In the genomic region with DNA sequence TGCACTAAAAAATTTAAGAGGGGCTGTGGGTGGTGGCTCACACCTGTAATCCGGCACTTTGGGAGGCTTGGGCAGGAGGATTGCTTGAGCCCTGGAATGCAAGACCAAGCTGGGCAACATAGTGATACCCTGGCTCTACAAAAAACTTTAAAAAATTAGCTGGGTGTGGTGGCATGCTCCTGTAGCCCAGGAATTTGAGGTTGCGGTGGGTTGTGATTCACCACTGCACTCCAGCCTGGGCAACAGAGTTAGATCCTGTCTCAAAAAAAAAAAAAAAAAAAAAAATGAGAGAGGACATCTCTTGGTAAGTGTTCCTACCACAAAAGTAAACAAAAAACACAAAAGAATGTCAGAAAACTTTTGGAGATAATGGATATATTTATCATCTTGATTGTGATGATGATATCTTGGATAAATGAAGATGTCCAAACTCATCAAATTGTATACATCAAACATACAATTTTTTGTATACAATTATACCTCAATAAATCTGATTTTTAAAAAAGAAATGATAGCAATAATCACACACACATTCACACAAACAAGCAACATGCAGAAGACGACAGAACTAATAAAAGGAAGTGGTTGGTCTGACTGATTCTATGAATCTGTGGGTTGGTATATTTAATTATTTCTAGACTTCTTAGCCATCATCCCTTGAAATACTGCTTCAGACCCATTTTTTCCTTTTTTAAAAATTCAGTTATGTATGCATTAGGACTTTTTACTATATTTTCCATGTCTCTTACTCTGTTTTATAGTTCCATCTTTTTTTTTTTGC, we compare ENCODE assay signal across 27 cellular contexts.
DNase-seq lines count a peak whose midpoint lies in the region; ATAC-seq and TF ChIP-seq lines count a peak whose summit lies in the region.
"Had no signal": no experiment of that assay in that cellular context is flagged by ENCODE, and none has a peak within 500 bp of the region (broad histone marks: within the 10 kb centered on the region; RNA-seq: fewer than 3 reads in every experiment).

No MANE protein-coding gene starts in this region.

- H3K4me1 Mint-ChIP-seq in GM23338: peaks cover 3% of the 10 kb centered on the region; the same call in 1 of the 3 replicates
- H3K4me1 Mint-ChIP-seq: CD4-positive, alpha-beta memory T cell; T-cell had no signal

- H3K27ac ChIP-seq in OCI-LY3 (ENCODE audit: low read length): no peak overlapping the region
- no peak overlapping the region for H3K27ac ChIP-seq in breast epithelium
- no peak overlapping the region for H3K27ac ChIP-seq in GM23338 (ENCODE audit: low read depth)
- H3K27ac ChIP-seq: BLaER1 treated with 17β-estradiol and CSF1 and Interleukin-3, amounts not matched to agents 10 nM and 100 nM; PC-9; RWPE1 had no signal

- peak overlapping the region; percentile 13; the same call in 1 of the 2 replicates for H3K4me2 ChIP-seq in OCI-LY3 (ENCODE audit: low read length)
- no peak overlapping the region for H3K4me2 ChIP-seq in GM23338
- H3K4me2 ChIP-seq: BLaER1 treated with 17β-estradiol and CSF1 and Interleukin-3, amounts not matched to agents 10 nM and 100 nM; PC-9 had no signal

- no peaks in the 10 kb centered on the region for H3K27me3 Mint-ChIP-seq in GM23338 (ENCODE audit: insufficient read depth, low read depth, poor library complexity)
- H3K27me3 Mint-ChIP-seq: CD4-positive, alpha-beta memory T cell; T-cell had no signal

- no peaks in the 10 kb centered on the region for H3K27me3 ChIP-seq in OCI-LY3 (ENCODE audit: low read depth, low read length)
- no peaks in the 10 kb centered on the region for H3K27me3 ChIP-seq in breast epithelium
- no peaks in the 10 kb centered on the region for H3K27me3 ChIP-seq in GM23338 (ENCODE audit: insufficient read depth)
- H3K27me3 ChIP-seq: BLaER1 treated with 17β-estradiol and CSF1 and Interleukin-3, amounts not matched to agents 10 nM and 100 nM had no signal

- no peaks in the 10 kb centered on the region for H3K9me2 ChIP-seq in GM23338 (ENCODE audit: insufficient read depth)

- TF ChIP-seq POLR2A in breast epithelium (IDR thresholded peaks at IDR 0.05): no peak

- no peaks in the 10 kb centered on the region for H3K79me2 ChIP-seq in OCI-LY3 (ENCODE audit: low read length)
- H3K79me2 ChIP-seq in GM23338 (replicated peaks; ENCODE audit: insufficient read depth): no peaks in the 10 kb centered on the region

- intact Hi-C loops in breast epithelium (cut with DNase I; ENCODE audit: low total_unique reads): no loop called here

- ATAC-seq in HG02981 (IDR thresholded peaks at IDR 0.05; ENCODE audit: unreplicated experiment) (peak; percentile 44), GM23338 (no peak), GM21576 (IDR thresholded peaks at IDR 0.05; ENCODE audit: unreplicated experiment) (no peak)
- ATAC-seq: HepG2, T-cell had no signal

- no peak overlapping the region for H2AFZ ChIP-seq in OCI-LY3 (ENCODE audit: low read depth, low read length)
- no peak overlapping the region for H2AFZ ChIP-seq in GM23338
- H2AFZ ChIP-seq: PC-9 had no signal

- TF ChIP-seq CTCF in OCI-LY3 (IDR thresholded peaks at IDR 0.05; ENCODE audit: low read depth, low read length) (no peak), breast epithelium (IDR thresholded peaks at IDR 0.05) (no peak), GM23338 (conservative IDR thresholded peaks at IDR 0.05; ENCODE audit: low read depth in 2 of 2) (no peak)

- no peaks in the 10 kb centered on the region for H3K36me3 Mint-ChIP-seq in GM23338 (ENCODE audit: low read depth)
- H3K36me3 Mint-ChIP-seq: CD4-positive, alpha-beta memory T cell; T-cell had no signal

- H4K20me1 ChIP-seq in OCI-LY3 (ENCODE audit: insufficient read depth, low read length) (peaks cover 22% of the 10 kb centered on the region), GM23338 (replicated peaks; ENCODE audit: insufficient read depth) (no peaks in the 10 kb centered on the region)
- H4K20me1 ChIP-seq: BLaER1 treated with 17β-estradiol and CSF1 and Interleukin-3, amounts not matched to agents 10 nM and 100 nM had no signal

- H3K9me3 Mint-ChIP-seq in GM23338: no peaks in the 10 kb centered on the region

- no peaks in the 10 kb centered on the region for H3K36me3 ChIP-seq in OCI-LY3 (replicated peaks; ENCODE audit: low read depth, low read length)
- no peaks in the 10 kb centered on the region for H3K36me3 ChIP-seq in breast epithelium
- no peaks in the 10 kb centered on the region for H3K36me3 ChIP-seq in GM23338 (ENCODE audit: insufficient read depth)
- H3K36me3 ChIP-seq: BLaER1 treated with 17β-estradiol and CSF1 and Interleukin-3, amounts not matched to agents 10 nM and 100 nM had no signal

- H3K27ac Mint-ChIP-seq in GM23338: no peak overlapping the region
- H3K27ac Mint-ChIP-seq: CD4-positive, alpha-beta memory T cell; T-cell had no signal

- no peak overlapping the region for H3K4me3 ChIP-seq in OCI-LY3 (ENCODE audit: low read length)
- no peak overlapping the region for H3K4me3 ChIP-seq in breast epithelium
- H3K4me3 ChIP-seq in GM23338: no peak overlapping the region
- H3K4me3 ChIP-seq: BLaER1 treated with 17β-estradiol and CSF1 and Interleukin-3, amounts not matched to agents 10 nM and 100 nM; PC-9 had no signal

- peaks cover 14% of the 10 kb centered on the region for H3K4me1 ChIP-seq in OCI-LY3 (ENCODE audit: low read length)
- no peaks in the 10 kb centered on the region for H3K4me1 ChIP-seq in breast epithelium
- H3K4me1 ChIP-seq in GM23338 (ENCODE audit: insufficient read depth): no peaks in the 10 kb centered on the region
- H3K4me1 ChIP-seq: BLaER1 treated with 17β-estradiol and CSF1 and Interleukin-3, amounts not matched to agents 10 nM and 100 nM had no signal

- H3K4me3 Mint-ChIP-seq in GM23338: no peak overlapping the region
- H3K4me3 Mint-ChIP-seq: CD4-positive, alpha-beta memory T cell; T-cell had no signal

- no peaks in the 10 kb centered on the region for H3F3A ChIP-seq in GM23338 (replicated peaks; ENCODE audit: low read depth)

- DNase-seq in EL: peak; percentile 13
- peak; percentile 7 for DNase-seq in amniotic epithelial cell (ENCODE audit: low read depth)
- DNase-seq in breast epithelium (ENCODE audit: low spot score in 2 of 2): no peak
- DNase-seq in GM23338 (ENCODE audit: low spot score): no peak
- no peak for DNase-seq in UCSD-AML1 (lab: John Stamatoyannopoulos, UW; ENCODE audit: unreplicated experiment)
- DNase-seq: AML-193; CD4-positive, alpha-beta memory T cell; COR-L47; H7; Karpas-422; MV-4-11; NCI-H1105; NCI-H146; NCI-H1930; NCI-H446 treated with DMSO at 0.1 percent for 48 hours; NCI-H526; NCI-H82; NK-92 treated with Interleukin-12 subunit alpha and Interleukin-12 subunit beta, amount 100 ng/mL, for 24 hours; PC-9; SHP77; T-cell had no signal

- no peaks in the 10 kb centered on the region for H3K9me3 ChIP-seq in OCI-LY3 (ENCODE audit: insufficient read depth, low read length)
- H3K9me3 ChIP-seq in breast epithelium: no peaks in the 10 kb centered on the region
- H3K9me3 ChIP-seq: BLaER1 treated with 17β-estradiol and CSF1 and Interleukin-3, amounts not matched to agents 10 nM and 100 nM had no signal

- H3K9ac ChIP-seq in OCI-LY3 (ENCODE audit: low read length): no peak overlapping the region
- H3K9ac ChIP-seq: BLaER1 treated with 17β-estradiol and CSF1 and Interleukin-3, amounts not matched to agents 10 nM and 100 nM had no signal

TF ChIP-seq in GM23338, 12 proteins besides CTCF, POLR2A, EP300 and RAD21 (continues in another document):
- TF ChIP-seq CREB1 (CRISPR knock-in tag; IDR thresholded peaks at IDR 0.05; ENCODE audit: low read depth): no peak
- no peak for TF ChIP-seq POLR2AphosphoS5 (IDR thresholded peaks at IDR 0.05; ENCODE audit: low read depth)
- no peak for TF ChIP-seq ZNF331 (CRISPR knock-in tag; IDR thresholded peaks at IDR 0.05; ENCODE audit: low read depth)
- TF ChIP-seq, protein P1, sequence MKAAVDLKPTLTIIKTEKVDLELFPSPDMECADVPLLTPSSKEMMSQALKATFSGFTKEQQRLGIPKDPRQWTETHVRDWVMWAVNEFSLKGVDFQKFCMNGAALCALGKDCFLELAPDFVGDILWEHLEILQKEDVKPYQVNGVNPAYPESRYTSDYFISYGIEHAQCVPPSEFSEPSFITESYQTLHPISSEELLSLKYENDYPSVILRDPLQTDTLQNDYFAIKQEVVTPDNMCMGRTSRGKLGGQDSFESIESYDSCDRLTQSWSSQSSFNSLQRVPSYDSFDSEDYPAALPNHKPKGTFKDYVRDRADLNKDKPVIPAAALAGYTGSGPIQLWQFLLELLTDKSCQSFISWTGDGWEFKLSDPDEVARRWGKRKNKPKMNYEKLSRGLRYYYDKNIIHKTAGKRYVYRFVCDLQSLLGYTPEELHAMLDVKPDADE (IDR thresholded peaks at IDR 0.05): no peak
- TF ChIP-seq EZH2 (IDR thresholded peaks at IDR 0.05; ENCODE audit: low read depth, unreplicated experiment): no peak
- no peak for TF ChIP-seq ZNF114 (CRISPR knock-in tag; IDR thresholded peaks at IDR 0.05)
- no peak for TF ChIP-seq JUNB (IDR thresholded peaks at IDR 0.05; ENCODE audit: unreplicated experiment)
- no peak for TF ChIP-seq EZH2phosphoT487 (IDR thresholded peaks at IDR 0.05; ENCODE audit: unreplicated experiment)

Comparison
In these comparisons a context has a peak if more than half of its experiments do, and no peak if none do; other contexts are left out.
1. DNase-seq: peak in EL (single experiment) and amniotic epithelial cell (single experiment); none in breast epithelium (0 of 2), GM23338 (single experiment) and UCSD-AML1 (single experiment).